In genomic region chr13:97911311-97912138, GRCh38 we compare ENCODE assay signal across 9 cellular contexts. TPM values are rescaled to one million over a fixed set of nuclear protein-coding genes. Genes with fewer than 3 reads are reported as not detected.
DNase-seq lines count a peak whose midpoint lies in the region; ATAC-seq, FAIRE-seq and TF ChIP-seq lines count a peak whose summit lies in the region.
"Had no signal": no experiment of that assay in that cellular context is flagged by ENCODE, and none has a peak within 500 bp of the region (broad histone marks: within the 10 kb centered on the region; RNA-seq: fewer than 3 reads in every experiment).

No MANE protein-coding gene starts in this region.

- no peak overlapping the region for H3K9ac ChIP-seq in GM12878 (ENCODE audit: control insufficient read depth, insufficient read depth, low read length)
- H3K9ac ChIP-seq in neuronal stem cell (ENCODE audit: low read depth, low read length, poor library complexity): no peak overlapping the region

- H3K79me2 ChIP-seq in GM12878 (ENCODE audit: control insufficient read depth, insufficient read depth, low read length): no peaks in the 10 kb centered on the region

- POLR2A ChIA-PET in GM12878 (lab: Charles Lee): no interaction called here

- intact Hi-C loops in GM12878 (cut with micrococcal nuclease; ENCODE audit: unreplicated experiment): loop anchor here (1.0 kb wide), 1 partner anchor 56 kb away; no protein-coding TSS in a partner anchor

- DNase-seq in stimulated activated CD4-positive, alpha-beta T cell treated with anti-CD3 and anti-CD28 coated beads, Interleukin-1b, Interleukin-23, amount 100 ng/mL, for 48 hours: peak; percentile 24
- no peak for DNase-seq in stimulated activated CD4-positive, alpha-beta T cell treated with anti-CD3 and anti-CD28 coated beads, Interleukin-12 subunit alpha, Interleukin-12 subunit beta, amount 100 ng/mL, for 4 hours
- DNase-seq in HL-60 (ENCODE audit: low read depth in 1 of 2, low spot score in 1 of 2) (peak in 1 of 2 experiments; percentile 8), GM12878 (ENCODE audit: low read depth, low spot score) (no peak), retinal pigment epithelial cell (ENCODE audit: low read depth) (no peak), hepatic stellate cell (ENCODE audit: low spot score) (no peak), neuronal stem cell (ENCODE audit: low spot score) (no peak)

- no peak overlapping the region for H3K23ac ChIP-seq in neuronal stem cell (ENCODE audit: low read depth, low read length, poor library complexity)

- no peak overlapping the region for H4K8ac ChIP-seq in neuronal stem cell (ENCODE audit: low read depth, low read length)

- TF ChIP-seq EP300 in GM12878 (IDR thresholded peaks at IDR 0.05; ENCODE audit: borderline replicate concordance in 1 of 2, control insufficient read depth in 1 of 2, low read depth in 2 of 2, low read length in 2 of 2): no peak

- TF ChIP-seq RAD21 in GM12878 (IDR thresholded peaks at IDR 0.05; ENCODE audit: insufficient read depth, low read depth, low read length): 0 out of 2 replicates have a peak, but pooled peaks have one; percentile 13

- no peak overlapping the region for H2BK15ac ChIP-seq in neuronal stem cell (ENCODE audit: low read length)

- no peak overlapping the region for H3K4ac ChIP-seq in neuronal stem cell (ENCODE audit: low read length)

- H4K91ac ChIP-seq in neuronal stem cell (ENCODE audit: low read depth, low read length, poor library complexity): no peak overlapping the region

- RAD21 ChIA-PET in GM12878 (lab: Charles Lee; ENCODE audit: unreplicated experiment): interaction anchor here (2.1 kb wide), 1 partner anchor 55 kb away, joined by 8 read pairs; no protein-coding TSS in a partner anchor

- H3K4me1 ChIP-seq in GM12878 (ENCODE audit: control insufficient read depth, insufficient read depth, low read length) (no peaks in the 10 kb centered on the region), neuronal stem cell (ENCODE audit: control insufficient read depth in 2 of 2, insufficient read depth in 1 of 2, low read depth in 1 of 2, low read length in 2 of 2) (no peaks in the 10 kb centered on the region)
- H3K4me1 ChIP-seq: HAP-1 had no signal

- CTCF ChIA-PET in GM12878 (lab: Yijun Ruan, JAX): interaction anchor here (0.6 to 3.4 kb wide), 7 partner anchors 9 to 1962 kb away, joined by 3 to 24 read pairs (median 5); no protein-coding TSS in a partner anchor

- H3K27ac ChIP-seq in HL-60 (replicated peaks) (no peak overlapping the region), GM12878 (ENCODE audit: control insufficient read depth, insufficient read depth) (no peak overlapping the region), neuronal stem cell (replicated peaks; ENCODE audit: low read length) (no peak overlapping the region)

- SMC1A ChIA-PET in GM12878 (lab: Charles Lee; ENCODE audit: uncharacterized antibody, unreplicated experiment): interaction anchor here (0.6 to 1.1 kb wide), 2 partner anchors 112 to 1244 kb away, joined by 3 read pairs; no protein-coding TSS in a partner anchor

- in situ Hi-C loops in GM12878 (cut with MboI): no loop called here

- no peaks in the 10 kb centered on the region for H4K20me1 ChIP-seq in GM12878 (ENCODE audit: control insufficient read depth, insufficient read depth)

- no TSS peak for BruUV-seq in GM12878 (replicated peaks; lab: Mats Ljungman, UMichigan)

- H2BK120ac ChIP-seq in neuronal stem cell (ENCODE audit: low read depth, low read length): no peak overlapping the region

- H3K27me3 ChIP-seq in HL-60 (ENCODE audit: insufficient read depth, poor library complexity, severe bottlenecking) (peaks cover 8% of the 10 kb centered on the region), GM12878 (replicated peaks in 1 of 2; ENCODE audit: control insufficient read depth in 2 of 2, insufficient read depth in 2 of 2, low read length in 1 of 2) (no peaks in the 10 kb centered on the region; a peak in 1 of 4 replicates), neuronal stem cell (ENCODE audit: control insufficient read depth in 3 of 3, insufficient read depth in 3 of 3, low read depth in 1 of 3, low read length in 3 of 3) (no peaks in the 10 kb centered on the region)

- H3K36me3 ChIP-seq in GM12878 (ENCODE audit: control insufficient read depth in 2 of 2, insufficient read depth in 2 of 2, low read length in 1 of 2): no peaks in the 10 kb centered on the region
- no peaks in the 10 kb centered on the region for H3K36me3 ChIP-seq in neuronal stem cell (replicated peaks in 1 of 2; ENCODE audit: control insufficient read depth in 2 of 2, insufficient read depth in 2 of 2, low read length in 2 of 2)
- H3K36me3 ChIP-seq: HAP-1 had no signal

- peak; percentile 79 for FAIRE-seq in GM12878 (lab: Jason Lieb, UNC)

- H3K79me1 ChIP-seq in neuronal stem cell (ENCODE audit: low read depth, low read length): no peaks in the 10 kb centered on the region

- H3K14ac ChIP-seq in neuronal stem cell (ENCODE audit: low read length): no peak overlapping the region

- no peak for TF ChIP-seq POLR2A in GM12878 (IDR thresholded peaks at IDR 0.05; ENCODE audit: low read depth, low read length)

- no peak overlapping the region for H2AK5ac ChIP-seq in neuronal stem cell (ENCODE audit: low read depth, low read length)

- no peak overlapping the region for H3K18ac ChIP-seq in neuronal stem cell (ENCODE audit: low read length)

- H2AFZ ChIP-seq in GM12878 (ENCODE audit: control insufficient read depth, low read depth, low read length) (no peak overlapping the region), neuronal stem cell (ENCODE audit: low read length) (no peak overlapping the region)

- H3K4me2 ChIP-seq in GM12878 (ENCODE audit: control insufficient read depth, insufficient read depth): no peak overlapping the region
- no peak overlapping the region for H3K4me2 ChIP-seq in neuronal stem cell (ENCODE audit: insufficient read depth, low read length, poor library complexity, severe bottlenecking)

- TF ChIP-seq CTCF in HL-60 (IDR thresholded peaks at IDR 0.05; ENCODE audit: insufficient read depth, low read length) (peak; percentile 23), GM12878 (IDR thresholded peaks at IDR 0.05 in 2 of 3, conservative IDR thresholded peaks at IDR 0.05 in 1 of 3; ENCODE audit: control insufficient read depth in 2 of 3, extremely low read depth in 1 of 3, insufficient read depth in 1 of 3, low read depth in 3 of 3, low read length in 3 of 3) (peak; percentile 38 to 57 (median 51); a peak in 5 of 6 replicates), retinal pigment epithelial cell (conservative IDR thresholded peaks at IDR 0.05; ENCODE audit: low read depth, low read length) (peak; percentile 61)

- H3K4me3 ChIP-seq in HL-60 (replicated peaks; ENCODE audit: insufficient read depth, low read length): no peak overlapping the region
- no peak overlapping the region for H3K4me3 ChIP-seq in GM12878
- H3K4me3 ChIP-seq in retinal pigment epithelial cell (ENCODE audit: low read length): no peak overlapping the region
- H3K4me3 ChIP-seq in neuronal stem cell (ENCODE audit: low read length in 2 of 2): no peak overlapping the region
- H3K4me3 ChIP-seq: HAP-1 had no signal

- H2BK12ac ChIP-seq in neuronal stem cell (ENCODE audit: low read length): no peak overlapping the region

- WGBS in GM12878 (ENCODE audit: insufficient coverage, insufficient replicate concordance, low lambda C conversion rate, missing lambda C conversion rate): 25% methylated on average over 7 of the region's 7 CpGs
- WGBS in neuronal stem cell (ENCODE audit: extremely low coverage in 2 of 2, insufficient read length in 2 of 2, insufficient replicate concordance in 1 of 2), 2 donors: no CpG with 5 or more reads among the region's 7 CpGs

- no peak overlapping the region for H2BK5ac ChIP-seq in neuronal stem cell (ENCODE audit: low read length)

- ATAC-seq in GM12878: peak; percentile 76
- ATAC-seq in GM21737 (IDR thresholded peaks at IDR 0.05; ENCODE audit: unreplicated experiment): no peak

- H3K9me3 ChIP-seq in GM12878 (replicated peaks; ENCODE audit: control insufficient read depth, insufficient read depth, low read length) (no peaks in the 10 kb centered on the region; the same call in 2 of the 3 replicates), neuronal stem cell (replicated peaks in 1 of 2; ENCODE audit: control insufficient read depth in 2 of 2, insufficient read depth in 1 of 2, low read depth in 1 of 2, low read length in 2 of 2) (peaks cover 0 to 2% of the 10 kb centered on the region in 2 donors)

TF ChIP-seq in GM12878, 131 proteins besides CTCF, POLR2A, EP300 and RAD21:
- peak; percentile 27; the same call in 1 of the 2 replicates for TF ChIP-seq SMC3 (IDR thresholded peaks at IDR 0.05; ENCODE audit: borderline replicate concordance, low read length)
- no peak for TF ChIP-seq CBFB (IDR thresholded peaks at IDR 0.05; ENCODE audit: low read depth)
- no peak for TF ChIP-seq GATAD2B (conservative IDR thresholded peaks at IDR 0.05; ENCODE audit: low read depth)
- no peak for TF ChIP-seq RBBP5 (conservative IDR thresholded peaks at IDR 0.05)

RNA-seq across cellular contexts. Expression of gene IPO5, which starts 42.0 kb away (rescaled TPM):
- total RNA-seq in GM12878 (2013; cell fraction: nucleolus; rRNA removed): 120 and 141 TPM in 2 replicates
- 196 and 216 TPM in 2 replicates for total RNA-seq in GM12878 (2014; rRNA removed)
- 143 and 144 TPM in 2 replicates for total RNA-seq in GM12878 (2014; rRNA removed; fragmentation: Illumina TruSeq; extraction: Trizol)
- 186 and 189 TPM in 2 replicates for total RNA-seq in GM12878 (2021)
- polyA plus RNA-seq in GM12878 (2011; ENCODE audit: low read depth): 75.5 TPM
- polyA plus RNA-seq in GM12878 (2011; rRNA removed): 159 and 175 TPM in 2 replicates
- polyA plus RNA-seq in GM12878 (2011; cell fraction: cytosol; rRNA removed): 105 and 109 TPM in 2 replicates
- 81.8 and 94.4 TPM in 2 replicates for polyA plus RNA-seq in GM12878 (2011; cell fraction: nucleus; rRNA removed)
- polyA plus RNA-seq in GM12878 (2012): 82.1 and 94.7 TPM in 2 replicates
- 160 and 184 TPM in 2 replicates for polyA plus RNA-seq in GM12878 (2014; fragmentation: Illumina TruSeq; extraction: Trizol)
- polyA plus RNA-seq in GM12878 (2014; fragmentation: Nextera tagmentation; extraction: Ambion mirVana): 10 to 100 TPM; 45.7 to 53.4 TPM
- 95.4 and 123 TPM in 2 replicates for polyA plus RNA-seq in GM12878 (2014; rRNA removed)
- polyA plus RNA-seq in GM12878 (2016; fragmentation: Nextera tagmentation; extraction: Ambion mirVana): 100 to 1,000 TPM; 105 to 120 TPM
- polyA minus RNA-seq in GM12878 (2011; rRNA and poly(A)+ RNA removed): 184 and 277 TPM in 2 replicates
- 80.5 and 113 TPM in 2 replicates for polyA minus RNA-seq in GM12878 (2011; cell fraction: cytosol; rRNA and poly(A)+ RNA removed)
- polyA minus RNA-seq in GM12878 (2011; cell fraction: nucleus; rRNA and poly(A)+ RNA removed): 45.8 and 80.3 TPM in 2 replicates
- polyA plus RNA-seq in neuronal stem cell (2013, experiment 1 of 2): 255 TPM
- polyA plus RNA-seq in neuronal stem cell (2013, experiment 2 of 2): 259 TPM
